In genomic region chr2:218418717-218419458, GRCh38 we compare ENCODE assay signal across 1 cellular context.
TF ChIP-seq lines count a peak whose summit lies in the region.

TSS of gene VIL1 (plus strand) at chr2:218419123. CDS start at chr2:218423779, 4,656 bp downstream.

TF ChIP-seq in HepG2, 621 proteins besides CTCF, POLR2A, EP300 and RAD21 (continued from another document and continues in another):
- TF ChIP-seq MAX (IDR thresholded peaks at IDR 0.05) (peak; percentile 87), ZKSCAN5 (CRISPR knock-in tag; IDR thresholded peaks at IDR 0.05) (no peak), ZNF556 (CRISPR knock-in tag; IDR thresholded peaks at IDR 0.05; ENCODE audit: borderline replicate concordance) (0 out of 2 replicates have a peak, but pooled peaks have one; percentile 51), POGZ (CRISPR knock-in tag; IDR thresholded peaks at IDR 0.05) (peak; percentile 74), HDAC2 (CRISPR knock-in tag; IDR thresholded peaks at IDR 0.05) (peak; percentile 82), ZNF576 (CRISPR knock-in tag; IDR thresholded peaks at IDR 0.05) (no peak), ZBTB7B (CRISPR knock-in tag; IDR thresholded peaks at IDR 0.05) (peak; percentile 73), NR0B2 (CRISPR knock-in tag; IDR thresholded peaks at IDR 0.05) (no peak; the same call in 1 of the 2 replicates), ZNF3 (CRISPR knock-in tag; IDR thresholded peaks at IDR 0.05) (no peak), ZNF329 (CRISPR knock-in tag; IDR thresholded peaks at IDR 0.05; ENCODE audit: low read depth) (no peak), ZFP37 (CRISPR knock-in tag; IDR thresholded peaks at IDR 0.05; ENCODE audit: borderline replicate concordance) (peak; percentile 83), PCBP1 (IDR thresholded peaks at IDR 0.05; ENCODE audit: borderline replicate concordance, low read depth, low read length) (0 out of 2 replicates have a peak, but pooled peaks have one; percentile 14), ERF (CRISPR knock-in tag; IDR thresholded peaks at IDR 0.05) (peak; percentile 79; the same call in 1 of the 2 replicates), SP1 (IDR thresholded peaks at IDR 0.05) (no peak), SP1 (CRISPR knock-in tag; IDR thresholded peaks at IDR 0.05) (0 out of 2 replicates have a peak, but pooled peaks have one; percentile 44), MTA3 (CRISPR knock-in tag; IDR thresholded peaks at IDR 0.05) (no peak), NR1H2 (CRISPR knock-in tag; IDR thresholded peaks at IDR 0.05; ENCODE audit: borderline replicate concordance, low read depth) (no peak), ZNF629 (CRISPR knock-in tag; conservative IDR thresholded peaks at IDR 0.05) (0 out of 2 replicates have a peak, but pooled peaks have one; percentile 7), HMGA1 (CRISPR knock-in tag; conservative IDR thresholded peaks at IDR 0.05) (no peak), ATF7-NPFF (CRISPR knock-in tag; IDR thresholded peaks at IDR 0.05; ENCODE audit: low read depth) (peak; percentile 79; the same call in 1 of the 2 replicates), SRY (CRISPR knock-in tag; IDR thresholded peaks at IDR 0.05) (0 out of 2 replicates have a peak, but pooled peaks have one; percentile 14), IRF9 (CRISPR knock-in tag; IDR thresholded peaks at IDR 0.05; ENCODE audit: borderline replicate concordance) (no peak), GATA4 (IDR thresholded peaks at IDR 0.05; ENCODE audit: borderline replicate concordance, low read depth) (0 out of 2 replicates have a peak, but pooled peaks have one; percentile 52), POLR2AphosphoS5 (IDR thresholded peaks at IDR 0.05; ENCODE audit: low read depth, low read length) (peak; percentile 98), ARID5B (CRISPR knock-in tag; IDR thresholded peaks at IDR 0.05) (peak; percentile 73), ZNF878 (CRISPR knock-in tag; IDR thresholded peaks at IDR 0.05) (peak; percentile 73; the same call in 1 of the 2 replicates), THAP11 (CRISPR knock-in tag; IDR thresholded peaks at IDR 0.05) (peak; percentile 73), EED (CRISPR knock-in tag; IDR thresholded peaks at IDR 0.05) (no peak), KDM3A (CRISPR knock-in tag; IDR thresholded peaks at IDR 0.05; ENCODE audit: low read depth) (peak; percentile 81; the same call in 1 of the 2 replicates), NR2C2 (CRISPR knock-in tag; IDR thresholded peaks at IDR 0.05; ENCODE audit: borderline replicate concordance) (peak; percentile 57), CEBPG (CRISPR knock-in tag; IDR thresholded peaks at IDR 0.05) (peak; percentile 68), ZNF232 (CRISPR knock-in tag; IDR thresholded peaks at IDR 0.05; ENCODE audit: borderline replicate concordance) (peak; percentile 71; the same call in 1 of the 2 replicates), CBX2 (IDR thresholded peaks at IDR 0.05; ENCODE audit: low read depth, low read length) (no peak), CBX2 (CRISPR knock-in tag; IDR thresholded peaks at IDR 0.05; ENCODE audit: low read depth) (0 out of 2 replicates have a peak, but pooled peaks have one; percentile 39), RERE (CRISPR knock-in tag; IDR thresholded peaks at IDR 0.05; ENCODE audit: low read depth) (no peak; the same call in 1 of the 2 replicates), KDM2A (CRISPR knock-in tag; IDR thresholded peaks at IDR 0.05; ENCODE audit: borderline replicate concordance, low read depth) (peak; percentile 51; the same call in 1 of the 2 replicates), PAXIP1 (CRISPR knock-in tag; conservative IDR thresholded peaks at IDR 0.05) (peak; percentile 98), KMT2B (CRISPR knock-in tag; IDR thresholded peaks at IDR 0.05) (peak; percentile 52; the same call in 1 of the 2 replicates), SIN3A (IDR thresholded peaks at IDR 0.05; ENCODE audit: borderline replicate concordance, low read depth, low read length) (peak; percentile 69; the same call in 1 of the 2 replicates), ZNF749 (CRISPR knock-in tag; IDR thresholded peaks at IDR 0.05; ENCODE audit: borderline replicate concordance) (no peak; the same call in 1 of the 2 replicates), AHR (CRISPR knock-in tag; IDR thresholded peaks at IDR 0.05) (no peak; the same call in 1 of the 2 replicates), KDM4B (CRISPR knock-in tag; IDR thresholded peaks at IDR 0.05) (0 out of 2 replicates have a peak, but pooled peaks have one; percentile 38), ZNF550 (CRISPR knock-in tag; IDR thresholded peaks at IDR 0.05; ENCODE audit: borderline replicate concordance) (no peak), HNRNPUL1 (IDR thresholded peaks at IDR 0.05; ENCODE audit: low read depth, low read length) (no peak), ZNF850 (CRISPR knock-in tag; conservative IDR thresholded peaks at IDR 0.05) (no peak), IKZF4 (CRISPR knock-in tag; IDR thresholded peaks at IDR 0.05; ENCODE audit: borderline replicate concordance, low read depth, not compliant biosample characterization) (peak; percentile 36), MEIS2 (CRISPR knock-in tag; IDR thresholded peaks at IDR 0.05) (peak; percentile 44; the same call in 1 of the 2 replicates), HCFC1 (IDR thresholded peaks at IDR 0.05; ENCODE audit: low read depth, low read length) (no peak), CHD4 (IDR thresholded peaks at IDR 0.05; ENCODE audit: borderline replicate concordance, low read length) (no peak), IRF2 (CRISPR knock-in tag; IDR thresholded peaks at IDR 0.05) (peak; percentile 81), CCAR2 (optimal IDR thresholded peaks at IDR 0.05; ENCODE audit: low read depth, low read length) (peak; percentile 65), GFI1 (CRISPR knock-in tag; IDR thresholded peaks at IDR 0.05; ENCODE audit: borderline replicate concordance) (peak; percentile 35; the same call in 1 of the 2 replicates), ZNF484 (CRISPR knock-in tag; IDR thresholded peaks at IDR 0.05; ENCODE audit: borderline replicate concordance, low read depth) (no peak), ZNF30 (CRISPR knock-in tag; IDR thresholded peaks at IDR 0.05) (0 out of 2 replicates have a peak, but pooled peaks have one; percentile 72), ZNF678 (CRISPR knock-in tag; IDR thresholded peaks at IDR 0.05) (no peak)
